In the genomic region with DNA sequence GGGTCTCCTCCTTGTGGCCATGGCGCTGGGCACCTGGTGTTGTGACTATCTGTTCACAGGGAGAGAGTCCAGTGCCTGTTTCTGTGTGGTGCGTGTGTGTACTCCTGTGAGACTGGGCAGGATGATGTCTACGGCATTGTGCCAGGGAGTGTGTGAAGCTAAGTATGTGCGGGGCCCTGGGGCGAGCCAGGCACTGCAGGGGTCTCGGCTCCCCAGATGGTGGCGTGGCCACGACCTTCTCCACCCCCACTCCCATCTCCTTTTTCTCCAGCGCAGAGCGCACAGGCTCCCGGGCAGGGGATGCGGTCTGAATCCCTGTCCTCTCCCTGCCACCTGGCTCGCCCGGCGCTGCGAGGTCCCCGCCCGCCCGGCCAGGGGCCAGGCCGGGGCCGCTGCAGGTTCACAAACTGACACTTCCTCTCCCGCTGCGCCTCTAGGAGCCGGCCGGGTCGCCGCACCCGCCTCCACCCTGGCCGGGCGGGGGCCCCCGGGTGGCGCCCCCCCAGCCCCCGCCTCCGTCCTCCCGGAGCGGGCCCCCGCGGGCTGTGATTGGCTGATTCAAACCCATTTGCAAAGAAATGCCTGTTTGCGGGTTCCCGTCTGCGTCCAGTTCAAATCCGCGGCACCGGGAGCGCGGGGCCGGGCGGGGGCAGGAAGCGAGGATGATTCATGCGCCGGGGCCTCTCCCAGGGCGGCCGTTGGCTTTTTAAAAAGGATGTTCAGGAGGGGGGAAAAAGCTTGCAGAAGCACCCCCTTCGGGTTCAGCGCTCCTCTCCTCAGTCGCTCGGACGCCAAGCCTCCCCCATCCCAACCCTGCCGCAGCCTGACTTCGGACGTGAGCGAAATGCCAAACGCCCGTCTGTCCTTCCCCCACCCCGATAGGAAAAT, we compare ENCODE assay signal across 8 cellular contexts. TPM values are rescaled to one million over a fixed set of nuclear protein-coding genes. Genes with fewer than 3 reads are reported as not detected.
DNase-seq lines count a peak whose midpoint lies in the region; ATAC-seq, FAIRE-seq and TF ChIP-seq lines count a peak whose summit lies in the region.

No MANE protein-coding gene starts in this region.

- CTCF ChIA-PET in IMR-90 (lab: Yijun Ruan, JAX), result no interaction called here

- peaks cover 19 to 45% of the 10 kb centered on the region in 2 experiments for H3K79me1 ChIP-seq in IMR-90 (ENCODE audit: low read depth in 1 of 2, low read length in 2 of 2)

- H3K27ac Mint-ChIP-seq in nephron, result peak overlapping the region; percentile 39 to 84 (median 62)

- H2AK9ac ChIP-seq in IMR-90 (replicated peaks; ENCODE audit: low read depth, low read length, poor library complexity), result peak overlapping the region; percentile 99

- H2AFZ ChIP-seq in IMR-90 (replicated peaks; ENCODE audit: low read length, poor library complexity), result peak overlapping the region; percentile 88

- no peak for TF ChIP-seq RAD21 in IMR-90 (IDR thresholded peaks at IDR 0.05; ENCODE audit: low read length)

- peak overlapping the region; percentile 90 for H2BK5ac ChIP-seq in IMR-90 (ENCODE audit: low read depth, low read length, poor library complexity, severe bottlenecking)

- H2AK5ac ChIP-seq in IMR-90 (ENCODE audit: low read depth, low read length), result peak overlapping the region; percentile 99

- DNase-seq in DMS53 (lab: John Stamatoyannopoulos, UW), result peak; percentile 98
- peak; percentile 85 for DNase-seq in IMR-90
- peak; percentile 95 for DNase-seq in RCC 7860 (ENCODE audit: low spot score)
- peak; percentile 59 to 71 for DNase-seq in activated T-helper 1 cell treated with anti-CD3 and anti-CD28 coated beads, Interleukin-2, amount 50 U/mL, for 16 hours (ENCODE audit: low read depth in 1 of 2, low spot score in 1 of 2)
- peak; percentile 68 for DNase-seq in fibroblast of peridontal ligament (ENCODE audit: extremely low read depth)
- DNase-seq in stimulated activated naive CD8-positive, alpha-beta T cell treated with anti-CD3 and anti-CD28 coated beads, Interleukin-15, Interleukin-2, amounts not matched to agents 100 U/mL and 50 U/mL, for 24 hours, result peak; percentile 93

- peaks cover 25% of the 10 kb centered on the region; the same call in 1 of the 2 replicates for H3K9me1 ChIP-seq in IMR-90 (ENCODE audit: insufficient read depth, low read length)

- no peaks in the 10 kb centered on the region for H3K27me3 ChIP-seq in IMR-90 (ENCODE audit: control insufficient read depth, insufficient read depth, low read length)

- in situ Hi-C loops in IMR-90 (cut with MboI; ENCODE audit: low sequenced_read_pairs), result no loop called here

- peak; percentile 15 for FAIRE-seq in RCC 7860 (lab: Jason Lieb, UNC)

- peak overlapping the region; percentile 77 to 96 for H4K8ac ChIP-seq in IMR-90 (ENCODE audit: low read depth in 2 of 2, low read length in 2 of 2)

- BruUV-seq in IMR-90 (replicated peaks; lab: Mats Ljungman, UMichigan), result no TSS peak

- peak overlapping the region; percentile 95 for H4K91ac ChIP-seq in IMR-90 (ENCODE audit: insufficient read depth, low read depth, low read length)

- TF ChIP-seq CTCF in IMR-90 (conservative IDR thresholded peaks at IDR 0.05; ENCODE audit: low read depth, low read length), result no peak
- TF ChIP-seq CTCF in nephron (IDR thresholded peaks at IDR 0.05; ENCODE audit: unreplicated experiment in 3 of 3), result peak in 1 of 3 experiments; percentile 7

- no peaks in the 10 kb centered on the region for H4K20me1 ChIP-seq in IMR-90 (ENCODE audit: insufficient read depth, low read length)

- H3K36me3 ChIP-seq in IMR-90 (ENCODE audit: control insufficient read depth, insufficient read depth, low read length), result peaks cover 14% of the 10 kb centered on the region

- no peaks in the 10 kb centered on the region for H3K9me3 ChIP-seq in IMR-90 (ENCODE audit: control insufficient read depth, insufficient read depth, low read length)

- peak overlapping the region; percentile 76 for H3K27ac ChIP-seq in IMR-90 (ENCODE audit: insufficient read depth, low read length)

- H3K9ac ChIP-seq in IMR-90 (ENCODE audit: low read depth, low read length), result peak overlapping the region; percentile 75

- peak overlapping the region; percentile 80 for H3K18ac ChIP-seq in IMR-90 (ENCODE audit: low read depth, low read length)

- intact Hi-C loops in IMR-90 (cut with micrococcal nuclease), result loop anchor here (2.0 to 5.0 kb wide), 2 partner anchors 109 to 196 kb away; partner anchors contain the start of gene CNTRL

- dilution Hi-C loops in IMR-90 (cut with HindIII; ENCODE audit: low sequenced_read_pairs, unreplicated experiment), result no loop called here

- peaks cover 15% of the 10 kb centered on the region for H3K4me1 ChIP-seq in IMR-90 (ENCODE audit: control insufficient read depth, insufficient read depth, low read length)

- peak overlapping the region; percentile 98 for H3K23ac ChIP-seq in IMR-90 (ENCODE audit: low read depth, low read length)

- peak overlapping the region; percentile 80 to 86 (median 83) for H3K4me3 Mint-ChIP-seq in nephron

- peaks cover 8% of the 10 kb centered on the region for H3K36me3 Mint-ChIP-seq in nephron (ENCODE audit: low read depth)

- H2BK20ac ChIP-seq in IMR-90 (ENCODE audit: low read depth, low read length), result no peak overlapping the region

- peak overlapping the region; percentile 44 for H4K5ac ChIP-seq in IMR-90 (ENCODE audit: low read depth, low read length)

- ATAC-seq in GM21529 (IDR thresholded peaks at IDR 0.05; ENCODE audit: unreplicated experiment) (peak; percentile 62), IMR-90 (ENCODE audit: low read depth) (peak; percentile 72)
- ATAC-seq in stimulated activated naive CD8-positive, alpha-beta T cell treated with anti-CD3 and anti-CD28 coated beads, Interleukin-15, Interleukin-2, amounts not matched to agents 100 U/mL and 50 U/mL, for 24 hours, result peak; percentile 56

- POLR2A ChIA-PET in IMR-90 (lab: Charles Lee; ENCODE audit: unreplicated experiment), result no interaction called here

- H3K27me3 Mint-ChIP-seq in nephron (ENCODE audit: low read depth), result peaks cover 26% of the 10 kb centered on the region

- H2BK120ac ChIP-seq in IMR-90 (ENCODE audit: low read depth, low read length), result peak overlapping the region; percentile 86

- H3K4me1 Mint-ChIP-seq in nephron, result peaks cover 13% of the 10 kb centered on the region

- no peaks in the 10 kb centered on the region for H3K9me3 Mint-ChIP-seq in nephron

- no CpG with 5 or more reads among the region's 65 CpGs for WGBS in IMR-90 (ENCODE audit: extremely low coverage in 2 of 2, insufficient read length in 1 of 2), 2 experiments

- no peak; the same call in 1 of the 2 replicates for TF ChIP-seq POLR2A in IMR-90 (IDR thresholded peaks at IDR 0.05; ENCODE audit: low read depth, low read length)

- H3K14ac ChIP-seq in IMR-90 (replicated peaks; ENCODE audit: low read depth, low read length), result peak overlapping the region; percentile 98

- H3K4me3 ChIP-seq in IMR-90 (ENCODE audit: insufficient read depth, low read depth, low read length), result peak overlapping the region; percentile 59

- peak overlapping the region; percentile 46; the same call in 1 of the 3 replicates for H2BK15ac ChIP-seq in IMR-90 (ENCODE audit: low read depth, low read length)

- peak overlapping the region; percentile 99 for H3K4ac ChIP-seq in IMR-90 (ENCODE audit: low read depth, low read length)

- peak overlapping the region; percentile 80 for H3K4me2 ChIP-seq in IMR-90 (ENCODE audit: low read depth, low read length)

- peak overlapping the region; percentile 93 for H3K56ac ChIP-seq in IMR-90 (ENCODE audit: extremely low read depth, insufficient read depth, low read length)

TF ChIP-seq in IMR-90, 13 proteins besides CTCF, POLR2A, EP300 and RAD21 (continues in another document):
- TF ChIP-seq MXI1 (IDR thresholded peaks at IDR 0.05; ENCODE audit: borderline replicate concordance, low read depth, low read length) (no peak), CEBPB (IDR thresholded peaks at IDR 0.05; ENCODE audit: low read depth, low read length) (no peak), MAFK (IDR thresholded peaks at IDR 0.05; ENCODE audit: low read depth, low read length) (no peak), SMC3 (IDR thresholded peaks at IDR 0.05; ENCODE audit: low read depth, low read length) (no peak), RCOR1 (IDR thresholded peaks at IDR 0.05; ENCODE audit: insufficient replicate concordance, low read length) (no peak), NFE2L2 (IDR thresholded peaks at IDR 0.05; ENCODE audit: low read depth, low read length) (no peak), BHLHE40 (IDR thresholded peaks at IDR 0.05; ENCODE audit: low read depth, low read length) (0 out of 2 replicates have a peak, but pooled peaks have one; percentile 14), RFX5 (IDR thresholded peaks at IDR 0.05; ENCODE audit: low read depth, low read length) (no peak)
- TF ChIP-seq, protein P1, sequence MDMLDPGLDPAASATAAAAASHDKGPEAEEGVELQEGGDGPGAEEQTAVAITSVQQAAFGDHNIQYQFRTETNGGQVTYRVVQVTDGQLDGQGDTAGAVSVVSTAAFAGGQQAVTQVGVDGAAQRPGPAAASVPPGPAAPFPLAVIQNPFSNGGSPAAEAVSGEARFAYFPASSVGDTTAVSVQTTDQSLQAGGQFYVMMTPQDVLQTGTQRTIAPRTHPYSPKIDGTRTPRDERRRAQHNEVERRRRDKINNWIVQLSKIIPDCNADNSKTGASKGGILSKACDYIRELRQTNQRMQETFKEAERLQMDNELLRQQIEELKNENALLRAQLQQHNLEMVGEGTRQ (IDR thresholded peaks at IDR 0.05; ENCODE audit: low read depth, low read length), result no peak
- TF ChIP-seq, protein P2, sequence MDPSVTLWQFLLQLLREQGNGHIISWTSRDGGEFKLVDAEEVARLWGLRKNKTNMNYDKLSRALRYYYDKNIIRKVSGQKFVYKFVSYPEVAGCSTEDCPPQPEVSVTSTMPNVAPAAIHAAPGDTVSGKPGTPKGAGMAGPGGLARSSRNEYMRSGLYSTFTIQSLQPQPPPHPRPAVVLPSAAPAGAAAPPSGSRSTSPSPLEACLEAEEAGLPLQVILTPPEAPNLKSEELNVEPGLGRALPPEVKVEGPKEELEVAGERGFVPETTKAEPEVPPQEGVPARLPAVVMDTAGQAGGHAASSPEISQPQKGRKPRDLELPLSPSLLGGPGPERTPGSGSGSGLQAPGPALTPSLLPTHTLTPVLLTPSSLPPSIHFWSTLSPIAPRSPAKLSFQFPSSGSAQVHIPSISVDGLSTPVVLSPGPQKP (IDR thresholded peaks at IDR 0.05; ENCODE audit: borderline replicate concordance, low read depth, low read length), result no peak

RNA-seq across cellular contexts. Expression of gene PHF19, which starts 0.8 kb away (rescaled TPM):
- total RNA-seq in IMR-90 (2012; rRNA removed), result 36.1 and 37.6 TPM in 2 replicates
- 55.6 and 56.9 TPM in 2 replicates for polyA plus RNA-seq in IMR-90 (2012; rRNA removed)
- polyA plus RNA-seq in IMR-90 (2012; cell fraction: cytosol; rRNA removed), result 52.9 and 59.9 TPM in 2 replicates
- 37.1 and 52.4 TPM in 2 replicates for polyA plus RNA-seq in IMR-90 (2012; cell fraction: nucleus; rRNA removed; ENCODE audit: low replicate concordance)

RNA-seq across cellular contexts. Expression of gene PSMD5, which starts 33.5 kb away (rescaled TPM):
- 25.6 and 38.9 TPM in 2 replicates for total RNA-seq in IMR-90 (2012; rRNA removed)
- polyA plus RNA-seq in IMR-90 (2012; rRNA removed), result 23.1 and 26.1 TPM in 2 replicates
- 8.2 and 8.4 TPM in 2 replicates for polyA plus RNA-seq in IMR-90 (2012; cell fraction: cytosol; rRNA removed)
- 3.0 and 16.9 TPM in 2 replicates for polyA plus RNA-seq in IMR-90 (2012; cell fraction: nucleus; rRNA removed; ENCODE audit: low replicate concordance)

RNA-seq across cellular contexts. Expression of gene TRAF1, which starts 50.4 kb away (rescaled TPM):
- total RNA-seq in IMR-90 (2012; rRNA removed), result 3.1 and 3.9 TPM in 2 replicates
- polyA plus RNA-seq in IMR-90 (2012; rRNA removed), result 3.7 and 4.1 TPM in 2 replicates
- polyA plus RNA-seq in IMR-90 (2012; cell fraction: cytosol; rRNA removed), result 2.0 and 2.9 TPM in 2 replicates
- 5.6 and 6.9 TPM in 2 replicates for polyA plus RNA-seq in IMR-90 (2012; cell fraction: nucleus; rRNA removed; ENCODE audit: low replicate concordance)

Comparison
In these comparisons a context has a peak if more than half of its experiments do, and no peak if none do; other contexts are left out.
1. Peak in every context shown above with its lines: DNase-seq, ATAC-seq, H3K4me3 ChIP-seq and H3K27ac ChIP-seq.